ENCODE assay signal across 9 cellular contexts in genomic region chr7:117264716-117265115, GRCh38. TPM values are rescaled to one million over a fixed set of nuclear protein-coding genes. Genes with fewer than 3 reads are reported as not detected.
"Had no signal": no experiment of that assay in that cellular context is flagged by ENCODE, and none has a peak within 500 bp of the region (broad histone marks: within the 10 kb centered on the region; RNA-seq: fewer than 3 reads in every experiment).

No MANE protein-coding gene starts in this region.

- H3K4me3 ChIP-seq: GM12878 had no signal

- DNase-seq: GDM1, GF-D8 had no signal

- ATAC-seq: GM12878 had no signal

- FAIRE-seq: G401.6, GM12878, GM12891, GM12892, GM18507, GM19239 had no signal

RNA-seq across cellular contexts. Expression of gene WNT2, which starts 58.1 kb away (rescaled TPM):
- total RNA-seq: G401 had no signal
